ENCODE assay signal across 13 cellular contexts in the genomic region with DNA sequence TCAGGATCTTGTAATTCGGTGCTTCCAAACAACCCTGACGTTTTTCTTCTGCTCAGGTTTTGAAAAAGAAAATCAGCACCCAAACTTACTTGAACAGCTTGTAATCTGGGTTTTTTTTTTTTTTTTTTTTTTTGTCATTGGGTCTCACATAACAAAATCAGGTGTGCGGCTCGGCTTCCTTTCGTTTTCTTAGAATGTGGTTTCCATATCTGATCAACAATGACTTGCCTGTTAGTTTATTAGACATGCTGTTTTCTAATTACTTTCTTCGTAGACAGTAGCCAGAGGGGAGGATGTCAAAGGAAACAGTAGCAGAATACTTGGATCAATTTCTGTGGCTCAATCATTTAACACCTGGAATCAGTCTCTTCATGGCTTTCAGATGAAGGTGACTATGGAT. TPM values are rescaled to one million over a fixed set of nuclear protein-coding genes. Genes with fewer than 3 reads are reported as not detected.
DNase-seq lines count a peak whose midpoint lies in the region; ATAC-seq, FAIRE-seq and TF ChIP-seq lines count a peak whose summit lies in the region.
"Had no signal": no experiment of that assay in that cellular context is flagged by ENCODE, and none has a peak within 500 bp of the region (broad histone marks: within the 10 kb centered on the region; RNA-seq: fewer than 3 reads in every experiment).

No MANE protein-coding gene starts in this region.

- H3K9me3 ChIP-seq in SK-N-MC (ENCODE audit: low read depth, low read length) (no peaks in the 10 kb centered on the region), endodermal cell (ENCODE audit: control insufficient read depth, low read length) (no peaks in the 10 kb centered on the region), small intestine (ENCODE audit: control insufficient read depth, low read depth) (no peaks in the 10 kb centered on the region)
- H3K9me3 ChIP-seq: ascending aorta had no signal

- CTCF ChIA-PET in activated naive CD4-positive, alpha-beta T cell treated with anti-CD3 and anti-CD28 coated beads for 36 hours (lab: Charles Lee) = no interaction called here

- 61 to 62% methylated on average over 5 to 6 of the region's 6 CpGs for WGBS in endodermal cell (ENCODE audit: insufficient coverage in 1 of 2, insufficient read length in 1 of 2), 2 experiments
- 10 to 28% (median 14%) methylated on average over 6 of the region's 6 CpGs for WGBS in small intestine, 3 donors

- peaks cover 15% of the 10 kb centered on the region for H3K4me1 Mint-ChIP-seq in activated naive CD4-positive, alpha-beta T cell treated with anti-CD3 and anti-CD28 coated beads for 36 hours (ENCODE audit: low read depth)
- H3K4me1 Mint-ChIP-seq in endodermal cell = peaks cover 3% of the 10 kb centered on the region

- H3K36me3 ChIP-seq in SK-N-MC (ENCODE audit: insufficient read depth, low read length) (no peaks in the 10 kb centered on the region), endodermal cell (ENCODE audit: control insufficient read depth, insufficient read depth, low read length) (no peaks in the 10 kb centered on the region), small intestine (ENCODE audit: control insufficient read depth in 2 of 2, insufficient read depth in 2 of 2, low read length in 2 of 2) (no peaks in the 10 kb centered on the region)
- H3K36me3 ChIP-seq: ascending aorta had no signal

- peaks cover 84% of the 10 kb centered on the region for H3K27me3 ChIP-seq in endodermal cell (ENCODE audit: control insufficient read depth, insufficient read depth, low read length, poor library complexity, severe bottlenecking)
- peaks cover 5 to 34% of the 10 kb centered on the region in 2 donors for H3K27me3 ChIP-seq in small intestine (ENCODE audit: control insufficient read depth in 2 of 2, insufficient read depth in 2 of 2, low read length in 2 of 2)

- intact Hi-C loops in activated naive CD4-positive, alpha-beta T cell treated with anti-CD3 and anti-CD28 coated beads for 36 hours (cut with micrococcal nuclease) = loop anchor here (1.0 to 5.0 kb wide), 2 partner anchors 44 to 144 kb away; no protein-coding TSS in a partner anchor

- ATAC-seq in GM18511 (IDR thresholded peaks at IDR 0.05; ENCODE audit: unreplicated experiment) (no peak), GM21529 (IDR thresholded peaks at IDR 0.05; ENCODE audit: unreplicated experiment) (no peak)

- H3K27ac ChIP-seq in SK-N-MC (no peak overlapping the region), endodermal cell (ENCODE audit: low read depth, low read length) (no peak overlapping the region), small intestine (ENCODE audit: low read depth in 1 of 2, low read length in 1 of 2) (no peak overlapping the region)
- H3K27ac ChIP-seq: ascending aorta, epithelial cell of prostate had no signal

- FAIRE-seq in small intestine (lab: Jason Lieb, UNC) = no peak

- H3K36me3 Mint-ChIP-seq in activated naive CD4-positive, alpha-beta T cell treated with anti-CD3 and anti-CD28 coated beads for 36 hours (ENCODE audit: low read depth) = no peaks in the 10 kb centered on the region
- no peaks in the 10 kb centered on the region for H3K36me3 Mint-ChIP-seq in endodermal cell (ENCODE audit: low read depth)

- no peaks in the 10 kb centered on the region for H3K9me3 Mint-ChIP-seq in activated naive CD4-positive, alpha-beta T cell treated with anti-CD3 and anti-CD28 coated beads for 36 hours
- no peaks in the 10 kb centered on the region for H3K9me3 Mint-ChIP-seq in endodermal cell

- no peak for TF ChIP-seq CTCF in endodermal cell (conservative IDR thresholded peaks at IDR 0.05)

- H3K27ac Mint-ChIP-seq in activated naive CD4-positive, alpha-beta T cell treated with anti-CD3 and anti-CD28 coated beads for 36 hours = no peak overlapping the region
- no peak overlapping the region for H3K27ac Mint-ChIP-seq in endodermal cell

- H3K4me1 ChIP-seq in endodermal cell (ENCODE audit: control insufficient read depth, insufficient read depth, low read length) (no peaks in the 10 kb centered on the region), small intestine (ENCODE audit: control insufficient read depth in 2 of 2, insufficient read depth in 1 of 2, low read depth in 1 of 2, low read length in 1 of 2) (no peaks in the 10 kb centered on the region)

- H3K4me3 Mint-ChIP-seq in activated naive CD4-positive, alpha-beta T cell treated with anti-CD3 and anti-CD28 coated beads for 36 hours = peak overlapping the region; percentile 35
- H3K4me3 Mint-ChIP-seq in endodermal cell = peak overlapping the region; percentile 55

- DNase-seq in activated naive CD4-positive, alpha-beta T cell treated with anti-CD3 and anti-CD28 coated beads for 36 hours = peak; percentile 10
- DNase-seq in activated naive CD4-positive, alpha-beta T cell treated with Interleukin-2 at 50 U/mL for 16 hours = no peak
- no peak for DNase-seq in SK-N-MC (ENCODE audit: low read depth, low spot score)
- no peak for DNase-seq in endodermal cell
- DNase-seq in small intestine = peak; percentile 8
- DNase-seq in NCI-H524 treated with DMSO at 0.1 percent for 48 hours (lab: John Stamatoyannopoulos, UW) = no peak
- DNase-seq: DMS79 treated with DMSO at 0.1 percent for 48 hours, NCI-H1436 treated with DMSO at 0.1 percent for 48 hours had no signal

- H3K4me3 ChIP-seq in SK-N-MC = peak overlapping the region; percentile 53
- peak overlapping the region; percentile 77 for H3K4me3 ChIP-seq in endodermal cell (ENCODE audit: low read length)
- peak overlapping the region in 1 of 2 donors; percentile 24 for H3K4me3 ChIP-seq in small intestine (ENCODE audit: low read depth in 1 of 2, low read length in 2 of 2)

- peaks cover 46% of the 10 kb centered on the region for H3K27me3 Mint-ChIP-seq in activated naive CD4-positive, alpha-beta T cell treated with anti-CD3 and anti-CD28 coated beads for 36 hours (ENCODE audit: low read depth)
- H3K27me3 Mint-ChIP-seq in endodermal cell (ENCODE audit: insufficient read depth) = peaks cover 89% of the 10 kb centered on the region

- no peak overlapping the region for H3K9ac ChIP-seq in SK-N-MC (ENCODE audit: insufficient read length)
- no peak overlapping the region for H3K9ac ChIP-seq in endodermal cell (ENCODE audit: extremely low read depth, low read length, poor library complexity, severe bottlenecking)

RNA-seq across cellular contexts. Expression of a gene that starts 0.9 kb away (rescaled TPM):
- not detected for total RNA-seq in activated naive CD4-positive, alpha-beta T cell treated with anti-CD3 and anti-CD28 coated beads for 36 hours
- under 1 TPM; 0.13 to 0.20 TPM for total RNA-seq in endodermal cell
- polyA plus RNA-seq in endodermal cell (2013, experiment 1 of 2) = 0.04 TPM
- 0.04 TPM for polyA plus RNA-seq in endodermal cell (2013, experiment 2 of 2)
- polyA plus RNA-seq in small intestine = not detected
- total RNA-seq: ascending aorta, SK-MEL-5 had no signal

Comparison
In these comparisons a context has a peak if more than half of its experiments do, and no peak if none do; other contexts are left out.
1. DNase-seq: peak in activated naive CD4-positive, alpha-beta T cell treated with anti-CD3 and anti-CD28 coated beads for 36 hours (single experiment) and small intestine (single experiment); none in activated naive CD4-positive, alpha-beta T cell treated with Interleukin-2 at 50 U/mL for 16 hours (single experiment), SK-N-MC (single experiment), endodermal cell (single experiment) and NCI-H524 treated with DMSO at 0.1 percent for 48 hours (single experiment).